1 cellular context compared by ENCODE assay signal in the genomic region with DNA sequence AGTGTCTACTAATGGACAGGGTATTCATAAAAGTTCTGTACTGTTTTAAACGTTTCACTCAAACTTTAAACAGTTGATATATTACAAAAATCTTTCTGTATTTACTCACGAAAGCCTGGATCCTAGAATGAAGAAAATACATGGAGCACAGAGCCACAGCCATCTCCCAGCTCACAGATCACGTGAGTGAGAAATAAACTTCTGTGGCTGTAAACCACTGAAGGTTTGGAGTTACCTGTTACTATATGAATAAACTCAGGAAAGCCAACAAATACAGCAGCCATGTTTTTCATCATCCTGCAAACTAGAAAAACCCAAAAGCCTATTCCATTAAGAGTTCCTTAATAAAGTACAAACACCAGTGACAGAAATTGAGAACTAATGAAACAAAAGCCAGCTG.
TF ChIP-seq lines count a peak whose summit lies in the region.

No MANE protein-coding gene starts in this region.

TF ChIP-seq in GM23338, 12 proteins besides CTCF, POLR2A, EP300 and RAD21 (continued from another document):
- TF ChIP-seq, protein P1, sequence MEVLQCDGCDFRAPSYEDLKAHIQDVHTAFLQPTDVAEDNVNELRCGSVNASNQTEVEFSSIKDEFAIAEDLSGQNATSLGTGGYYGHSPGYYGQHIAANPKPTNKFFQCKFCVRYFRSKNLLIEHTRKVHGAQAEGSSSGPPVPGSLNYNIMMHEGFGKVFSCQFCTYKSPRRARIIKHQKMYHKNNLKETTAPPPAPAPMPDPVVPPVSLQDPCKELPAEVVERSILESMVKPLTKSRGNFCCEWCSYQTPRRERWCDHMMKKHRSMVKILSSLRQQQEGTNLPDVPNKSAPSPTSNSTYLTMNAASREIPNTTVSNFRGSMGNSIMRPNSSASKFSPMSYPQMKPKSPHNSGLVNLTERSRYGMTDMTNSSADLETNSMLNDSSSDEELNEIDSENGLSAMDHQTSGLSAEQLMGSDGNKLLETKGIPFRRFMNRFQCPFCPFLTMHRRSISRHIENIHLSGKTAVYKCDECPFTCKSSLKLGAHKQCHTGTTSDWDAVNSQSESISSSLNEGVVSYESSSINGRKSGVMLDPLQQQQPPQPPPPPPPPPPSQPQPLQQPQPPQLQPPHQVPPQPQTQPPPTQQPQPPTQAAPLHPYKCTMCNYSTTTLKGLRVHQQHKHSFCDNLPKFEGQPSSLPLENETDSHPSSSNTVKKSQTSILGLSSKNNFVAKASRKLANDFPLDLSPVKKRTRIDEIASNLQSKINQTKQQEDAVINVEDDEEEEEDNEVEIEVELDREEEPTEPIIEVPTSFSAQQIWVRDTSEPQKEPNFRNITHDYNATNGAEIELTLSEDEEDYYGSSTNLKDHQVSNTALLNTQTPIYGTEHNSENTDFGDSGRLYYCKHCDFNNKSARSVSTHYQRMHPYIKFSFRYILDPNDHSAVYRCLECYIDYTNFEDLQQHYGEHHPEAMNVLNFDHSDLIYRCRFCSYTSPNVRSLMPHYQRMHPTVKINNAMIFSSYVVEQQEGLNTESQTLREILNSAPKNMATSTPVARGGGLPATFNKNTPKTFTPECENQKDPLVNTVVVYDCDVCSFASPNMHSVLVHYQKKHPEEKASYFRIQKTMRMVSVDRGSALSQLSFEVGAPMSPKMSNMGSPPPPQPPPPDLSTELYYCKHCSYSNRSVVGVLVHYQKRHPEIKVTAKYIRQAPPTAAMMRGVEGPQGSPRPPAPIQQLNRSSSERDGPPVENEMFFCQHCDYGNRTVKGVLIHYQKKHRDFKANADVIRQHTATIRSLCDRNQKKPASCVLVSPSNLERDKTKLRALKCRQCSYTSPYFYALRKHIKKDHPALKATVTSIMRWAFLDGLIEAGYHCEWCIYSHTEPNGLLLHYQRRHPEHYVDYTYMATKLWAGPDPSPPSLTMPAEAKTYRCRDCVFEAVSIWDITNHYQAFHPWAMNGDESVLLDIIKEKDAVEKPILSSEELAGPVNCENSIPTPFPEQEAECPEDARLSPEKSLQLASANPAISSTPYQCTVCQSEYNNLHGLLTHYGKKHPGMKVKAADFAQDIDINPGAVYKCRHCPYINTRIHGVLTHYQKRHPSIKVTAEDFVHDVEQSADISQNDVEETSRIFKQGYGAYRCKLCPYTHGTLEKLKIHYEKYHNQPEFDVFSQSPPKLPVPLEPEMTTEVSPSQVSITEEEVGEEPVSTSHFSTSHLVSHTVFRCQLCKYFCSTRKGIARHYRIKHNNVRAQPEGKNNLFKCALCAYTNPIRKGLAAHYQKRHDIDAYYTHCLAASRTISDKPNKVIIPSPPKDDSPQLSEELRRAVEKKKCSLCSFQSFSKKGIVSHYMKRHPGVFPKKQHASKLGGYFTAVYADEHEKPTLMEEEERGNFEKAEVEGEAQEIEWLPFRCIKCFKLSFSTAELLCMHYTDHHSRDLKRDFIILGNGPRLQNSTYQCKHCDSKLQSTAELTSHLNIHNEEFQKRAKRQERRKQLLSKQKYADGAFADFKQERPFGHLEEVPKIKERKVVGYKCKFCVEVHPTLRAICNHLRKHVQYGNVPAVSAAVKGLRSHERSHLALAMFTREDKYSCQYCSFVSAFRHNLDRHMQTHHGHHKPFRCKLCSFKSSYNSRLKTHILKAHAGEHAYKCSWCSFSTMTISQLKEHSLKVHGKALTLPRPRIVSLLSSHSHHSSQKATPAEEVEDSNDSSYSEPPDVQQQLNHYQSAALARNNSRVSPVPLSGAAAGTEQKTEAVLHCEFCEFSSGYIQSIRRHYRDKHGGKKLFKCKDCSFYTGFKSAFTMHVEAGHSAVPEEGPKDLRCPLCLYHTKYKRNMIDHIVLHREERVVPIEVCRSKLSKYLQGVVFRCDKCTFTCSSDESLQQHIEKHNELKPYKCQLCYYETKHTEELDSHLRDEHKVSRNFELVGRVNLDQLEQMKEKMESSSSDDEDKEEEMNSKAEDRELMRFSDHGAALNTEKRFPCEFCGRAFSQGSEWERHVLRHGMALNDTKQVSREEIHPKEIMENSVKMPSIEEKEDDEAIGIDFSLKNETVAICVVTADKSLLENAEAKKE (CRISPR knock-in tag; IDR thresholded peaks at IDR 0.05), result no peak
- TF ChIP-seq, protein P2, sequence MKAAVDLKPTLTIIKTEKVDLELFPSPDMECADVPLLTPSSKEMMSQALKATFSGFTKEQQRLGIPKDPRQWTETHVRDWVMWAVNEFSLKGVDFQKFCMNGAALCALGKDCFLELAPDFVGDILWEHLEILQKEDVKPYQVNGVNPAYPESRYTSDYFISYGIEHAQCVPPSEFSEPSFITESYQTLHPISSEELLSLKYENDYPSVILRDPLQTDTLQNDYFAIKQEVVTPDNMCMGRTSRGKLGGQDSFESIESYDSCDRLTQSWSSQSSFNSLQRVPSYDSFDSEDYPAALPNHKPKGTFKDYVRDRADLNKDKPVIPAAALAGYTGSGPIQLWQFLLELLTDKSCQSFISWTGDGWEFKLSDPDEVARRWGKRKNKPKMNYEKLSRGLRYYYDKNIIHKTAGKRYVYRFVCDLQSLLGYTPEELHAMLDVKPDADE (IDR thresholded peaks at IDR 0.05), result no peak
- TF ChIP-seq EZH2 (IDR thresholded peaks at IDR 0.05; ENCODE audit: low read depth, unreplicated experiment), result no peak
